In the genomic region with DNA sequence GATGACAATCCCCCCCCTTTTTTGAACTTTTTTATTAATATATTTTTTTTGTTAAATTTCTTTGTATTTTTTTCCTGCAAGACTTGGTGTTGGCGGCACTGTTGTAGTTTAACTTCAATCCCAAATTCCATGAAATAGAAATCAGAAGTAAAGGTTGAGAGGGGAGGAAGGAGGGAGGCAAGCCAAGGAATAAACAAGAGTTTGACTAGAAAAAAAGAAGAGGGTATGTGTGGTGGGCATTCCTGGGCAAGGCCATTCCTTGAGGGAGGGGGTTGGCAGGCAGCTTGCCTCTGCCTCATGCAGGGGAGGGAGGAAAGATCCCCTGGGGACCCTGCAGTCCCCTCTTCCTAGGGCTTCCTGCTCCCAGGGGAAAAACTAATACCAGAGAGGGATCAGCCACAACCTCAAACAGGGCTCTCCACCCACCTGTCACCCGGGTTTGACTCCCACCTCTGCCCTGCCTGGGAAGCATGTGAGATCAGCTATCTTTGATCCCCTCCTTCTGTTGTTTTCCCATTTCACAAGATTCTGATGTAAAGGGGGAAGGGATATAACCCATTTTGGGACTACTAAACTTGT, we compare ENCODE assay signal across 8 cellular contexts. TPM values are rescaled to one million over a fixed set of nuclear protein-coding genes. Genes with fewer than 3 reads are reported as not detected.
DNase-seq lines count a peak whose midpoint lies in the region; ATAC-seq and TF ChIP-seq lines count a peak whose summit lies in the region.

No MANE protein-coding gene starts in this region.

- TF ChIP-seq CTCF in cardiac muscle cell (IDR thresholded peaks at IDR 0.05; ENCODE audit: low read depth, low read length) (no peak), ascending aorta (IDR thresholded peaks at IDR 0.05) (no peak), lower lobe of right lung (IDR thresholded peaks at IDR 0.05) (no peak), upper lobe of right lung (IDR thresholded peaks at IDR 0.05) (no peak)

- no peak for DNase-seq in cardiac muscle cell (ENCODE audit: low read depth in 1 of 2, low spot score in 1 of 2)
- no peak for DNase-seq in left cardiac atrium
- DNase-seq in ascending aorta (ENCODE audit: low spot score in 2 of 2): peak in 1 of 2 donors; percentile 47
- DNase-seq in lower lobe of right lung: no peak
- DNase-seq in upper lobe of right lung: peak; percentile 29
- DNase-seq in NCI-H2196 treated with DMSO at 0.1 percent for 48 hours (lab: John Stamatoyannopoulos, UW; ENCODE audit: unreplicated experiment): no peak
- DNase-seq in GM03348 (ENCODE audit: low spot score): no peak
- DNase-seq in iPS-NIHi11 (ENCODE audit: low spot score): no peak

- intact Hi-C loops in left cardiac atrium (cut with DNase I): loop anchor here in 1 of 2 donors (10.0 kb wide), 1 partner anchor 243 kb away; the partner anchor contains the start of gene PABPN1
- intact Hi-C loops in ascending aorta (cut with DNase I): loop anchor here (10.0 kb wide), 1 partner anchor 797 kb away; the partner anchor contains the start of gene NFATC4
- intact Hi-C loops in lower lobe of right lung (cut with DNase I): loop anchor here (10.0 kb wide), 1 partner anchor 93 kb away; no protein-coding TSS in a partner anchor
- intact Hi-C loops in upper lobe of right lung (cut with DNase I): no loop called here

- H3K27ac ChIP-seq in cardiac muscle cell (peak overlapping the region; percentile 11), ascending aorta (peak overlapping the region in 1 of 2 donors; percentile 39), lower lobe of right lung (peak overlapping the region; percentile 76), upper lobe of right lung (peak overlapping the region; percentile 79)

- H3K27me3 ChIP-seq in cardiac muscle cell (no peaks in the 10 kb centered on the region), ascending aorta (no peaks in the 10 kb centered on the region), lower lobe of right lung (ENCODE audit: low read depth) (no peaks in the 10 kb centered on the region), upper lobe of right lung (no peaks in the 10 kb centered on the region)

- H3K4me1 ChIP-seq in cardiac muscle cell (ENCODE audit: low read depth): peaks cover 14% of the 10 kb centered on the region
- peaks cover 0 to 8% of the 10 kb centered on the region in 2 donors for H3K4me1 ChIP-seq in ascending aorta
- H3K4me1 ChIP-seq in lower lobe of right lung: peaks cover 28% of the 10 kb centered on the region
- peaks cover 23% of the 10 kb centered on the region for H3K4me1 ChIP-seq in upper lobe of right lung

- ATAC-seq in left cardiac atrium (no peak), lower lobe of right lung (no peak), upper lobe of right lung (no peak)

- H3K4me3 ChIP-seq in cardiac muscle cell (peak overlapping the region; percentile 48), ascending aorta (peak overlapping the region; percentile 65 to 68), lower lobe of right lung (peak overlapping the region; percentile 79), upper lobe of right lung (peak overlapping the region; percentile 73)

- H3K36me3 ChIP-seq in cardiac muscle cell (no peaks in the 10 kb centered on the region), ascending aorta (no peaks in the 10 kb centered on the region), lower lobe of right lung (peaks cover 30% of the 10 kb centered on the region), upper lobe of right lung (peaks cover 13% of the 10 kb centered on the region)

- H3K9me3 ChIP-seq in cardiac muscle cell (ENCODE audit: low read depth): no peaks in the 10 kb centered on the region
- no peaks in the 10 kb centered on the region for H3K9me3 ChIP-seq in ascending aorta
- no peaks in the 10 kb centered on the region for H3K9me3 ChIP-seq in lower lobe of right lung
- H3K9me3 ChIP-seq in upper lobe of right lung: no peaks in the 10 kb centered on the region

RNA-seq across cellular contexts. Expression of gene AP1G2, which starts 0.5 kb away (rescaled TPM):
- 61.2 and 123 TPM in 2 replicates for total RNA-seq in cardiac muscle cell
- polyA plus RNA-seq in cardiac muscle cell: 141 and 168 TPM in 2 replicates
- 10 to 100 TPM; 16.5 to 32.3 TPM for total RNA-seq in left cardiac atrium
- 56.2 TPM for total RNA-seq in ascending aorta
- total RNA-seq in lower lobe of right lung: 146 TPM
- 128 TPM for total RNA-seq in upper lobe of right lung

RNA-seq across cellular contexts. Expression of gene JPH4, which starts 10.5 kb away (rescaled TPM):
- total RNA-seq in cardiac muscle cell: 0.39 and 0.63 TPM in 2 replicates
- polyA plus RNA-seq in cardiac muscle cell: 0.53 and 1.4 TPM in 2 replicates
- under 1 TPM; 0.24 to 0.68 TPM for total RNA-seq in left cardiac atrium
- total RNA-seq in ascending aorta: 4.7 TPM
- total RNA-seq in lower lobe of right lung: 5.1 TPM
- 6.2 TPM for total RNA-seq in upper lobe of right lung

RNA-seq across cellular contexts. Expression of gene THTPA, which starts 12.0 kb away (rescaled TPM):
- total RNA-seq in cardiac muscle cell (47.6 and 58.6 TPM in 2 replicates), left cardiac atrium (10 to 100 TPM; 17.3 to 18.9 TPM), ascending aorta (115 TPM), lower lobe of right lung (19.1 TPM), upper lobe of right lung (15.5 TPM)
- polyA plus RNA-seq in cardiac muscle cell: 31.3 and 45.2 TPM in 2 replicates

RNA-seq across cellular contexts. Expression of gene ZFHX2, which starts 16.5 kb away (rescaled TPM):
- 3.9 and 4.2 TPM in 2 replicates for total RNA-seq in cardiac muscle cell
- polyA plus RNA-seq in cardiac muscle cell: 5.6 TPM in 2 replicates
- total RNA-seq in left cardiac atrium: 1 to 10 TPM in 1 of 2 donors, under 1 TPM in 1; 0.89 to 1.3 TPM
- total RNA-seq in ascending aorta: 1.3 TPM
- 5.1 TPM for total RNA-seq in lower lobe of right lung
- total RNA-seq in upper lobe of right lung: 2.3 TPM
